Comparison of ENCODE assay signal across 8 cellular contexts in genomic region chr5:72611111-72611724, GRCh38.
A peak's percentile ranks its signal among the peaks of the same experiment; 100 is the strongest.
DNase-seq lines count a peak whose midpoint lies in the region; ATAC-seq, FAIRE-seq and TF ChIP-seq lines count a peak whose summit lies in the region.

No MANE protein-coding gene starts in this region.

- H3K36me3 ChIP-seq in PC-9 (ENCODE audit: low read depth) (no peaks in the 10 kb centered on the region), gastroesophageal sphincter (no peaks in the 10 kb centered on the region)

- no peaks in the 10 kb centered on the region for H3K27me3 ChIP-seq in PC-9 (ENCODE audit: insufficient read depth, low read depth)
- no peaks in the 10 kb centered on the region for H3K27me3 ChIP-seq in gastroesophageal sphincter

- no peaks in the 10 kb centered on the region for H3K79me2 ChIP-seq in PC-9 (ENCODE audit: low read depth)

- intact Hi-C loops in PC-9 (cut with micrococcal nuclease; ENCODE audit: unreplicated experiment) = loop anchor here (1.0 to 5.0 kb wide), 3 partner anchors 48 to 208 kb away; no protein-coding TSS in a partner anchor

- H3K4me2 ChIP-seq in PC-9 = no peak overlapping the region

- peak; percentile 90 for TF ChIP-seq CTCF in PC-9 (conservative IDR thresholded peaks at IDR 0.05)
- peak; percentile 84 to 92 (median 88) for TF ChIP-seq CTCF in gastroesophageal sphincter (IDR thresholded peaks at IDR 0.05)
- TF ChIP-seq CTCF in omental fat pad (IDR thresholded peaks at IDR 0.05) = peak in 2 of 3 donors; percentile 47 to 83

- H3K9me2 ChIP-seq in PC-9 (ENCODE audit: insufficient read depth) = no peaks in the 10 kb centered on the region

- FAIRE-seq in urothelium cell line (lab: Jason Lieb, UNC) = no peak

- no peak for TF ChIP-seq POLR2A in gastroesophageal sphincter (IDR thresholded peaks at IDR 0.05)

- 29 to 44% methylated on average over 5 to 6 of the region's 7 CpGs for WGBS in gastroesophageal sphincter (ENCODE audit: low coverage in 1 of 2), 2 donors

- CTCF ChIA-PET in PC-9 (lab: Charles Lee) = interaction anchor here (2.1 kb wide), 1 partner anchor 207 kb away, joined by 18 read pairs; no protein-coding TSS in a partner anchor

- H3K9me3 ChIP-seq in PC-9 (ENCODE audit: insufficient read depth, low read depth) (no peaks in the 10 kb centered on the region), gastroesophageal sphincter (no peaks in the 10 kb centered on the region)

- ATAC-seq in GM19025 (IDR thresholded peaks at IDR 0.05; ENCODE audit: low read depth, unreplicated experiment) (peak; percentile 64), gastroesophageal sphincter (peak; percentile 91), omental fat pad (ENCODE audit: low FRiP score) (peak; percentile 97)

- no TSS peak for BruUV-seq in PC-9 (replicated peaks; lab: Mats Ljungman, UMichigan)

- H3F3A ChIP-seq in PC-9 (ENCODE audit: insufficient read depth, low read depth) = no peaks in the 10 kb centered on the region

- H3K27ac ChIP-seq in PC-9 = no peak overlapping the region
- peak overlapping the region in 1 of 4 donors; percentile 6 for H3K27ac ChIP-seq in gastroesophageal sphincter

- POLR2A ChIA-PET in PC-9 (lab: Charles Lee; ENCODE audit: unreplicated experiment) = interaction anchor here (0.6 kb wide), 1 partner anchor 242 kb away, joined by 4 read pairs; no protein-coding TSS in a partner anchor

- TF ChIP-seq EP300 in gastroesophageal sphincter (IDR thresholded peaks at IDR 0.05) = no peak

- in situ Hi-C loops in ACHN (cut with HindIII; ENCODE audit: low pct_ligation_motif_present, low pct_unique_long_range_greater_than_20kb, low sequenced_read_pairs) = no loop called here

- no peak overlapping the region for H2AFZ ChIP-seq in PC-9

- H3K4me1 ChIP-seq in PC-9 (replicated peaks; ENCODE audit: insufficient read depth) (no peaks in the 10 kb centered on the region), gastroesophageal sphincter (peaks cover 0 to 12% (median 0%) of the 10 kb centered on the region in 3 donors)

- DNase-seq in ACHN = peak; percentile 57
- DNase-seq in Kasumi-1 (lab: John Stamatoyannopoulos, UW) = peak; percentile 73 to 77
- DNase-seq in PC-9 = peak in 1 of 2 experiments; percentile 56
- peak; percentile 7 for DNase-seq in activated effector memory CD4-positive, alpha-beta T cell treated with Interleukin-2 at 50 U/mL for 16 hours
- DNase-seq in omental fat pad (ENCODE audit: low spot score) = no peak
- DNase-seq in urothelium cell line (ENCODE audit: low spot score) = peak; percentile 75

- H3K4me3 ChIP-seq in PC-9 = no peak overlapping the region
- no peak overlapping the region for H3K4me3 ChIP-seq in gastroesophageal sphincter

- H4K20me1 ChIP-seq in PC-9 (ENCODE audit: insufficient read depth) = no peaks in the 10 kb centered on the region
